26 cellular contexts compared by ENCODE assay signal in the genomic region with DNA sequence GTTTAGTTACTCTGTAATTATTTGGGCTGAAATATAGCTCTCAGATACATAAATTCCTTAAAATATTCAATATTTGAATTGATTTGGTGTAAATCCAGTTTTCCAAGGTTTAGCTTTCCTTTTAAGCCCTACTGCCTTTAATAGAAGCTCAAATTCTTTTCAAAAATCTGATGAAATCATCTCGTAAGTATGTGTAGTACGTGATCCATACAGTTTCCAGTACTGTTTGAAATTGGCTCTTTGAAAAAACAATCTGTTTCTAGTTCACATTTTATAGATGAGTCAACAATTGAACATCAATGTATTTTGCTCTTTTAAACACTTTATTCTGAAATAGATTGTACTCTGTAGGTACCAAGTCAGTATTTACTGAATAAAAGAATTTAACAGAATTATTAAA.
DNase-seq lines count a peak whose midpoint lies in the region; ATAC-seq, FAIRE-seq and TF ChIP-seq lines count a peak whose summit lies in the region.
"Had no signal": no experiment of that assay in that cellular context is flagged by ENCODE, and none has a peak within 500 bp of the region (broad histone marks: within the 10 kb centered on the region; RNA-seq: fewer than 3 reads in every experiment).

No MANE protein-coding gene starts in this region.

- peaks cover 25% of the 10 kb centered on the region for H3K4me1 Mint-ChIP-seq in chondrocyte (ENCODE audit: low read depth)
- H3K4me1 Mint-ChIP-seq in T-helper 17 cell, result no peaks in the 10 kb centered on the region
- H3K4me1 Mint-ChIP-seq: activated CD4-positive, alpha-beta memory T cell treated with anti-CD3 and anti-CD28 coated beads, Interleukin-2, amount 10 ng/mL, durations not matched to agents 7 days and 5 days; activated naive CD4-positive, alpha-beta T cell treated with anti-CD3 and anti-CD28 coated beads, Interleukin-2, amount 10 ng/mL, durations not matched to agents 7 days and 5 days; brain had no signal

- TF ChIP-seq CTCF in AG04450 (IDR thresholded peaks at IDR 0.05; ENCODE audit: low read depth, low read length) (no peak), chondrocyte (IDR thresholded peaks at IDR 0.05) (no peak)

- H3K9me3 Mint-ChIP-seq in chondrocyte (ENCODE audit: low read depth), result peaks cover 6% of the 10 kb centered on the region
- H3K9me3 Mint-ChIP-seq: activated CD4-positive, alpha-beta memory T cell treated with anti-CD3 and anti-CD28 coated beads, Interleukin-2, amount 10 ng/mL, durations not matched to agents 7 days and 5 days; activated naive CD4-positive, alpha-beta T cell treated with anti-CD3 and anti-CD28 coated beads, Interleukin-2, amount 10 ng/mL, durations not matched to agents 7 days and 5 days; activated T-cell treated with anti-CD3 and anti-CD28 coated beads, Interleukin-2, amount 50 U/mL, for 4 hours had no signal

- no peak overlapping the region for H3K27ac ChIP-seq in AG04450 (ENCODE audit: low read depth, low read length)
- H3K27ac ChIP-seq: esophagus muscularis mucosa, thyroid gland had no signal

- H3K27ac Mint-ChIP-seq in chondrocyte (ENCODE audit: unreplicated experiment) (peak overlapping the region; percentile 90), T-helper 17 cell (no peak overlapping the region)
- H3K27ac Mint-ChIP-seq: activated CD4-positive, alpha-beta memory T cell treated with anti-CD3 and anti-CD28 coated beads, Interleukin-2, amount 10 ng/mL, durations not matched to agents 7 days and 5 days; activated naive CD4-positive, alpha-beta T cell treated with anti-CD3 and anti-CD28 coated beads, Interleukin-2, amount 10 ng/mL, durations not matched to agents 7 days and 5 days; brain; CD8-positive, alpha-beta T cell had no signal

- no peak for ATAC-seq in T-helper 17 cell
- ATAC-seq in GM19455 (IDR thresholded peaks at IDR 0.05; ENCODE audit: unreplicated experiment), result no peak
- ATAC-seq: activated T-cell treated with anti-CD3 and anti-CD28 coated beads, Interleukin-2, amount 50 U/mL, for 4 hours; CD8-positive, alpha-beta T cell; left cardiac atrium; Right ventricle myocardium inferior had no signal

- no peaks in the 10 kb centered on the region for H3K27me3 ChIP-seq in AG04450 (ENCODE audit: control insufficient read depth, insufficient read depth, low read length)
- H3K27me3 ChIP-seq: esophagus muscularis mucosa, thyroid gland had no signal

- CTCF ChIA-PET in AG04450 (lab: Charles Lee), result interaction anchor here (0.6 to 1.4 kb wide), 5 partner anchors 35 to 825 kb away, joined by 3 to 5 read pairs (median 4); no protein-coding TSS in a partner anchor

- H3K9me3 ChIP-seq in AG04450 (ENCODE audit: control insufficient read depth, insufficient read depth, low read length) (no peaks in the 10 kb centered on the region), T-helper 17 cell (ENCODE audit: control insufficient read depth, low read length, poor library complexity, severe bottlenecking) (no peaks in the 10 kb centered on the region)
- H3K9me3 ChIP-seq: esophagus muscularis mucosa, thyroid gland had no signal

- DNase-seq in AG04450 (ENCODE audit: low read depth, low spot score), result peak; percentile 41
- peak; percentile 35 for DNase-seq in HTR-8/SVneo (ENCODE audit: insufficient read length, low spot score)
- no peak for DNase-seq in chondrocyte (ENCODE audit: low spot score)
- no peak for DNase-seq in T-helper 17 cell
- DNase-seq in NCI-H187 treated with DMSO at 0.1 percent for 48 hours (lab: John Stamatoyannopoulos, UW), result no peak
- DNase-seq in cerebellar nuclear complex (lab: John Stamatoyannopoulos, UW), result no peak
- DNase-seq: activated CD4-positive, alpha-beta memory T cell treated with anti-CD3 and anti-CD28 coated beads, Interleukin-2, amount 10 ng/mL, durations not matched to agents 7 days and 5 days; activated naive CD4-positive, alpha-beta T cell treated with anti-CD3 and anti-CD28 coated beads, Interleukin-2, amount 10 ng/mL, durations not matched to agents 7 days and 5 days; activated T-cell treated with anti-CD3 and anti-CD28 coated beads, Interleukin-2, amount 50 U/mL, for 4 hours; CD8-positive, alpha-beta T cell; DMS53; H7; KG1; left cardiac atrium; midbrain; NCI-H1048; NCI-H2029 treated with DMSO at 0.1 percent for 48 hours; NCI-H524; T-helper 1 cell; thyroid gland had no signal

- H3K27me3 Mint-ChIP-seq in chondrocyte (ENCODE audit: low read depth), result no peaks in the 10 kb centered on the region
- no peaks in the 10 kb centered on the region for H3K27me3 Mint-ChIP-seq in T-helper 17 cell
- H3K27me3 Mint-ChIP-seq: brain had no signal

- H3K4me3 Mint-ChIP-seq in chondrocyte (ENCODE audit: unreplicated experiment) (no peak overlapping the region), T-helper 17 cell (no peak overlapping the region)
- H3K4me3 Mint-ChIP-seq: activated CD4-positive, alpha-beta memory T cell treated with anti-CD3 and anti-CD28 coated beads, Interleukin-2, amount 10 ng/mL, durations not matched to agents 7 days and 5 days; activated naive CD4-positive, alpha-beta T cell treated with anti-CD3 and anti-CD28 coated beads, Interleukin-2, amount 10 ng/mL, durations not matched to agents 7 days and 5 days; activated T-cell treated with anti-CD3 and anti-CD28 coated beads, Interleukin-2, amount 50 U/mL, for 4 hours; brain; CD8-positive, alpha-beta T cell had no signal

- H3K4me3 ChIP-seq in AG04450 (ENCODE audit: low read depth, low read length), result no peak overlapping the region
- H3K4me3 ChIP-seq: esophagus muscularis mucosa, thyroid gland had no signal

- FAIRE-seq in HTR-8/SVneo (lab: Jason Lieb, UNC) (no peak), islet of Langerhans (lab: Jason Lieb, UNC) (peak; percentile 55)
- FAIRE-seq: A204.1 had no signal

- POLR2A ChIA-PET in AG04450 (lab: Yijun Ruan, JAX), result no interaction called here

- H3K36me3 Mint-ChIP-seq in chondrocyte (ENCODE audit: low read depth), result no peaks in the 10 kb centered on the region
- H3K36me3 Mint-ChIP-seq in T-helper 17 cell (ENCODE audit: low read depth), result no peaks in the 10 kb centered on the region
- H3K36me3 Mint-ChIP-seq: activated naive CD4-positive, alpha-beta T cell treated with anti-CD3 and anti-CD28 coated beads, Interleukin-2, amount 10 ng/mL, durations not matched to agents 7 days and 5 days; CD8-positive, alpha-beta T cell had no signal

Comparison
In these comparisons a context has a peak if more than half of its experiments do, and no peak if none do; other contexts are left out.
1. DNase-seq: peak in AG04450 (single experiment) and HTR-8/SVneo (single experiment); none in chondrocyte (single experiment), T-helper 17 cell (0 of 3), NCI-H187 treated with DMSO at 0.1 percent for 48 hours (single experiment) and cerebellar nuclear complex (0 of 2).